Comparison of ENCODE assay signal across 1 cellular context in genomic region chr9:82513976-82514735, GRCh38.
TF ChIP-seq lines count a peak whose summit lies in the region.

No MANE protein-coding gene starts in this region.

TF ChIP-seq in GM23338, 12 proteins besides CTCF, POLR2A, EP300 and RAD21 (continued from another document):
- TF ChIP-seq REST (IDR thresholded peaks at IDR 0.05; ENCODE audit: unreplicated experiment): no peak
